ENCODE assay signal across 2 cellular contexts in genomic region chr7:116616555-116617059, GRCh38.
TF ChIP-seq lines count a peak whose summit lies in the region.

No MANE protein-coding gene starts in this region.

TF ChIP-seq in GM23338, 12 proteins besides CTCF, POLR2A, EP300 and RAD21 (continued from another document):
- TF ChIP-seq ZNF462 (CRISPR knock-in tag; IDR thresholded peaks at IDR 0.05) = peak; percentile 96
- TF ChIP-seq POLR2AphosphoS5 (IDR thresholded peaks at IDR 0.05; ENCODE audit: low read depth) = no peak
- TF ChIP-seq NANOG (IDR thresholded peaks at IDR 0.05; ENCODE audit: borderline replicate concordance) = peak; percentile 91

TF ChIP-seq in endothelial cell of umbilical vein, 7 proteins besides CTCF, POLR2A, EP300 and RAD21:
- TF ChIP-seq POLR2AphosphoS5 (IDR thresholded peaks at IDR 0.05; ENCODE audit: insufficient read depth, low read depth, low read length) (peak; percentile 42), MYC (IDR thresholded peaks at IDR 0.05; ENCODE audit: low read depth, low read length) (no peak), GATA2 (IDR thresholded peaks at IDR 0.05; ENCODE audit: insufficient read depth, insufficient read length, low read depth, low read length) (peak; percentile 82), EZH2 (IDR thresholded peaks at IDR 0.05; ENCODE audit: borderline replicate concordance, low read depth, low read length, severe bottlenecking) (no peak), JUN (IDR thresholded peaks at IDR 0.05; ENCODE audit: borderline replicate concordance, insufficient read depth, insufficient read length, low read depth) (peak; percentile 94), FOS (IDR thresholded peaks at IDR 0.05; ENCODE audit: borderline replicate concordance, insufficient read depth, low read length) (peak; percentile 79)
- TF ChIP-seq, protein P1, sequence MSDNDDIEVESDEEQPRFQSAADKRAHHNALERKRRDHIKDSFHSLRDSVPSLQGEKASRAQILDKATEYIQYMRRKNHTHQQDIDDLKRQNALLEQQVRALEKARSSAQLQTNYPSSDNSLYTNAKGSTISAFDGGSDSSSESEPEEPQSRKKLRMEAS (IDR thresholded peaks at IDR 0.05; ENCODE audit: insufficient read depth, insufficient read length) = no peak
